Comparison of ENCODE assay signal across 7 cellular contexts in genomic region chr17:49390548-49391324, GRCh38. TPM values are rescaled to one million over a fixed set of nuclear protein-coding genes. Genes with fewer than 3 reads are reported as not detected.
DNase-seq lines count a peak whose midpoint lies in the region; ATAC-seq and TF ChIP-seq lines count a peak whose summit lies in the region.

No MANE protein-coding gene starts in this region.

- H3K27me3 ChIP-seq in Panc1 (ENCODE audit: control insufficient read depth, insufficient read depth, low read length) (no peaks in the 10 kb centered on the region), esophagus muscularis mucosa (no peaks in the 10 kb centered on the region)

- no peak overlapping the region for H3K4me3 ChIP-seq in Panc1 (ENCODE audit: low read depth in 2 of 2, low read length in 2 of 2)
- H3K4me3 ChIP-seq in esophagus muscularis mucosa, result peak overlapping the region in 1 of 4 donors; percentile 22

- TF ChIP-seq POLR2A in GM18951 (IDR thresholded peaks at IDR 0.05; ENCODE audit: extremely low read depth, insufficient read depth, insufficient read length) (peak; percentile 39), esophagus muscularis mucosa (IDR thresholded peaks at IDR 0.05; ENCODE audit: low read depth) (no peak)

- no peaks in the 10 kb centered on the region for H3K36me3 ChIP-seq in Panc1 (ENCODE audit: control insufficient read depth, insufficient read depth, low read length)
- H3K36me3 ChIP-seq in esophagus muscularis mucosa, result no peaks in the 10 kb centered on the region

- H3K9me3 ChIP-seq in Panc1 (ENCODE audit: control insufficient read depth, insufficient read depth, low read depth, low read length) (no peaks in the 10 kb centered on the region), esophagus muscularis mucosa (no peaks in the 10 kb centered on the region)

- no peak for DNase-seq in Panc1 (ENCODE audit: low read depth, low spot score)
- DNase-seq in esophagus muscularis mucosa (ENCODE audit: extremely low spot score), result no peak
- DNase-seq in pons (ENCODE audit: low spot score), result peak; percentile 94
- no peak for DNase-seq in effector CD8-positive, alpha-beta T cell (lab: John Stamatoyannopoulos, UW)
- no peak for DNase-seq in NCI-H226

- WGBS in esophagus muscularis mucosa, result 58% methylated on average over 8 of the region's 9 CpGs

- TF ChIP-seq EP300 in esophagus muscularis mucosa (IDR thresholded peaks at IDR 0.05), result no peak

- in situ Hi-C loops in GM18951 (cut with MboI; ENCODE audit: low sequenced_read_pairs, unreplicated experiment), result no loop called here
- in situ Hi-C loops in Panc1 (cut with HindIII; ENCODE audit: low pct_unique_long_range_greater_than_20kb, low sequenced_read_pairs), result no loop called here

- POLR2A ChIA-PET in Panc1 (lab: Charles Lee), result no interaction called here

- no peak for TF ChIP-seq CTCF in Panc1 (IDR thresholded peaks at IDR 0.05)
- TF ChIP-seq CTCF in esophagus muscularis mucosa (IDR thresholded peaks at IDR 0.05), result no peak

- ATAC-seq in Panc1 (no peak), GM21529 (IDR thresholded peaks at IDR 0.05; ENCODE audit: unreplicated experiment) (no peak)

- BruUV-seq in Panc1 (replicated peaks; lab: Mats Ljungman, UMichigan), result no TSS peak

- intact Hi-C loops in Panc1 (cut with micrococcal nuclease; ENCODE audit: unreplicated experiment), result no loop called here
- intact Hi-C loops in esophagus muscularis mucosa (cut with DNase I), result no loop called here

- H3K4me1 ChIP-seq in Panc1 (ENCODE audit: control insufficient read depth, insufficient read depth, low read length) (peaks cover 7% of the 10 kb centered on the region), esophagus muscularis mucosa (peaks cover 9 to 44% (median 43%) of the 10 kb centered on the region in 4 donors)

- CTCF ChIA-PET in Panc1 (lab: Charles Lee), result no interaction called here

- H3K27ac ChIP-seq in Panc1 (ENCODE audit: low read length) (peak overlapping the region; percentile 11; the same call in 1 of the 2 replicates), esophagus muscularis mucosa (replicated peaks in 1 of 4) (peak overlapping the region; percentile 48 to 66 (median 66))

RNA-seq across cellular contexts. Expression of gene PHB1, which starts 23.9 kb away (rescaled TPM):
- total RNA-seq in Panc1 (2021; ENCODE audit: unreplicated experiment) (367 TPM), esophagus muscularis mucosa (100 to 1,000 TPM in 1 of 4 donors, 10 to 100 TPM in 3; 75.6 to 101 (median 95.6) TPM)
- polyA plus RNA-seq in Panc1 (2012; ENCODE audit: insufficient read length), result 301 TPM

RNA-seq across cellular contexts. Expression of gene ZNF652, which starts 28.7 kb away (rescaled TPM):
- 42.4 TPM for total RNA-seq in Panc1 (2021; ENCODE audit: unreplicated experiment)
- polyA plus RNA-seq in Panc1 (2012; ENCODE audit: insufficient read length), result 8.1 TPM
- 10 to 100 TPM; 59.3 to 100.0 (median 83.0) TPM for total RNA-seq in esophagus muscularis mucosa
